ENCODE assay signal across 13 cellular contexts in the genomic region with DNA sequence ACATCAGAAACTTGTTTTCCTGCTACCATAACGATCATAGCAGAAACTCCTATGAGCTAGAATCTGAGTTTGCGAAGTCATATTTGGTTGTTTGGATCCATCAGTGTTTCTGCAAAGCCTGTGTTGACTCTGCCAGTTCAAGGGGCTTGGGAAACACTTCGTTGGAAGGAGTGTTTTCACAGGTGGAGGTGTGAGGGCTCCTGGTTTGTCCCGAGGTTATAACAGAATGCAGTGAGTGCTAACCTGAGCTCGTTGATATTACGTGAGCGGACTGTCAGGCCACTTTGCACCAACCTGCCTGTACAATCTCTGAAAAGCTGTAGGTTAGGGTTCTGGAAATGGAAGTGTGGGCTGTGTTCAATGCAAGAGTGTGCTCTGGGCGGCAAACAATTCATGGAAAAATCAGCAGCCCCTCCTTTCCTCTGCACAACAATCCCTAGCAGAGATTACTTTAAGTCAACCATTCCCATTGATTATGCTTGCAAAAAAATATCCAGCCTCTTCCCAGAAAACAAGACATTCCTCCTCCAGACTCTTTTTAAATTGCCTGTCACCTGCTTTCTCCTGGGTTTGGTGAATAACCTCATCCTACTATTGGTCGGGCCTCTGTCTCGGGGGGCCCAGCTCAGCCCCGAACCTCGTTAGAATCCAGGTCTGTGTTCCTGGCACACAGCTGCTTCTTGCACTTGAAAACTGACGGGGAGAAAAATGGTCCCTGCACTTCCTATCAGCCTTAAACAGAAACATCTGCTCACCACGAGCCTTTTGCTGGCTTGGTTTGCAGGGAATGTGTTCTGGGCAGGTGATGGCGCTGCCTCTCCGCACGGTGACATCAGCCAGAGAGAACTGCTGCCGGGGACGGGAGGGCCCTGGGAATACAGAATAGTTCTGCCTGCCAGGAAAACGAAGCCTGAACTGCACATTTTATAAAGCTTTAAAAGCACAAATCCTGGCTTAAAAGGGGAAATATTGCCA.
DNase-seq lines count a peak whose midpoint lies in the region; ATAC-seq and TF ChIP-seq lines count a peak whose summit lies in the region.
"Had no signal": no experiment of that assay in that cellular context is flagged by ENCODE, and none has a peak within 500 bp of the region (broad histone marks: within the 10 kb centered on the region; RNA-seq: fewer than 3 reads in every experiment).

No MANE protein-coding gene starts in this region.

- H3K27ac ChIP-seq in heart left ventricle (peak overlapping the region in 10 of 12 donors; percentile 2 to 70 (median 54)), esophagus squamous epithelium (no peak overlapping the region), uterus (no peak overlapping the region)

- peaks cover 46% of the 10 kb centered on the region for H3K27me3 Mint-ChIP-seq in type B pancreatic cell

- H3K36me3 Mint-ChIP-seq in type B pancreatic cell = no peaks in the 10 kb centered on the region
- H3K36me3 Mint-ChIP-seq: activated naive CD4-positive, alpha-beta T cell treated with anti-CD3 and anti-CD28 coated beads, Interleukin-2, amount 50 U/mL, for 24 hours; natural killer cell had no signal

- TF ChIP-seq POLR2A in heart left ventricle (IDR thresholded peaks at IDR 0.05) = no peak
- TF ChIP-seq POLR2A in esophagus squamous epithelium (IDR thresholded peaks at IDR 0.05) = no peak
- TF ChIP-seq POLR2A in uterus (IDR thresholded peaks at IDR 0.05) = no peak

- H3K9me3 ChIP-seq in heart left ventricle (no peaks in the 10 kb centered on the region), esophagus squamous epithelium (no peaks in the 10 kb centered on the region), uterus (no peaks in the 10 kb centered on the region)

- H3K4me3 Mint-ChIP-seq in type B pancreatic cell = peak overlapping the region; percentile 25
- H3K4me3 Mint-ChIP-seq: activated naive CD4-positive, alpha-beta T cell treated with anti-CD3 and anti-CD28 coated beads, Interleukin-2, amount 50 U/mL, for 24 hours; natural killer cell; stimulated activated naive CD8-positive, alpha-beta T cell treated with anti-CD3 and anti-CD28 coated beads, Interleukin-15, amount 100 ng/mL, for 72 hours had no signal

- peaks cover 36% of the 10 kb centered on the region for H3K4me1 Mint-ChIP-seq in type B pancreatic cell (ENCODE audit: unreplicated experiment)
- H3K4me1 Mint-ChIP-seq: activated naive CD4-positive, alpha-beta T cell treated with anti-CD3 and anti-CD28 coated beads, Interleukin-2, amount 50 U/mL, for 24 hours; natural killer cell; stimulated activated naive CD8-positive, alpha-beta T cell treated with anti-CD3 and anti-CD28 coated beads, Interleukin-15, amount 100 ng/mL, for 72 hours had no signal

- DNase-seq in NCI-H524 (lab: John Stamatoyannopoulos, UW) (peak; percentile 68 to 85), NCI-H524 treated with DMSO at 0.1 percent for 48 hours (lab: John Stamatoyannopoulos, UW) (no peak), NCI-H510A treated with DMSO at 0.1 percent for 48 hours (lab: John Stamatoyannopoulos, UW) (peak; percentile 74), heart left ventricle (peak in 4 of 5 donors; percentile 19 to 39 (median 38)), type B pancreatic cell (ENCODE audit: extremely low spot score, unreplicated experiment) (no peak), cerebellar cortex (ENCODE audit: low spot score) (no peak), esophagus squamous epithelium (lab: John Stamatoyannopoulos, UW) (no peak), uterus (no peak)
- DNase-seq: activated CD4-positive, alpha-beta T cell treated with anti-CD3 and anti-CD28 coated beads, Interleukin-2, amount 50 U/mL, for 48 hours; effector CD4-positive, alpha-beta T cell; natural killer cell; stimulated activated naive CD8-positive, alpha-beta T cell treated with anti-CD3 and anti-CD28 coated beads, Interleukin-15, amount 100 ng/mL, for 72 hours had no signal

- intact Hi-C loops in heart left ventricle (cut with DNase I) = loop anchor here in 5 of 10 donors (2.0 to 10.0 kb wide), 4 partner anchors 102 to 244 kb away; no protein-coding TSS in a partner anchor
- intact Hi-C loops in esophagus squamous epithelium (cut with DNase I) = no loop called here
- intact Hi-C loops in uterus (cut with DNase I; ENCODE audit: low total_unique reads) = no loop called here

- 27 to 32% (median 29%) methylated on average over 20 of the region's 20 CpGs for WGBS in heart left ventricle, 4 donors
- WGBS in esophagus squamous epithelium, 2 donors = 38 to 46% methylated on average over 13 to 18 of the region's 20 CpGs

- H3K4me1 ChIP-seq in heart left ventricle (peaks cover 0 to 19% (median 5%) of the 10 kb centered on the region in 12 donors), esophagus squamous epithelium (peaks cover 0 to 3% (median 0%) of the 10 kb centered on the region in 3 donors), uterus (no peaks in the 10 kb centered on the region)

- H3K9me3 Mint-ChIP-seq in type B pancreatic cell = peaks cover 4% of the 10 kb centered on the region

- H3K27me3 ChIP-seq in heart left ventricle (peaks cover 0 to 26% (median 0%) of the 10 kb centered on the region in 9 donors), esophagus squamous epithelium (peaks cover 0 to 56% (median 0%) of the 10 kb centered on the region in 4 donors), uterus (no peaks in the 10 kb centered on the region)

- H3K27ac Mint-ChIP-seq in type B pancreatic cell = no peak overlapping the region
- H3K27ac Mint-ChIP-seq: activated naive CD4-positive, alpha-beta T cell treated with anti-CD3 and anti-CD28 coated beads, Interleukin-2, amount 50 U/mL, for 24 hours; natural killer cell; stimulated activated naive CD8-positive, alpha-beta T cell treated with anti-CD3 and anti-CD28 coated beads, Interleukin-15, amount 100 ng/mL, for 72 hours had no signal

- H3K36me3 ChIP-seq in heart left ventricle (no peaks in the 10 kb centered on the region), esophagus squamous epithelium (no peaks in the 10 kb centered on the region), uterus (no peaks in the 10 kb centered on the region)

- TF ChIP-seq CTCF in heart left ventricle (IDR thresholded peaks at IDR 0.05) = peak in 2 of 12 donors; percentile 8 to 20
- peak; percentile 24 for TF ChIP-seq CTCF in type B pancreatic cell (conservative IDR thresholded peaks at IDR 0.05)
- no peak for TF ChIP-seq CTCF in esophagus squamous epithelium (IDR thresholded peaks at IDR 0.05)
- no peak for TF ChIP-seq CTCF in uterus (IDR thresholded peaks at IDR 0.05)

- peak in 3 of 4 donors; percentile 36 to 69 (median 67) for ATAC-seq in heart left ventricle
- ATAC-seq: natural killer cell; stimulated activated naive CD8-positive, alpha-beta T cell treated with anti-CD3 and anti-CD28 coated beads, Interleukin-15, amount 100 ng/mL, for 72 hours had no signal

- H3K4me3 ChIP-seq in heart left ventricle (peak overlapping the region in 3 of 12 donors; percentile 7 to 18 (median 7)), esophagus squamous epithelium (no peak overlapping the region), uterus (no peak overlapping the region)

Comparison
In these comparisons a context has a peak if more than half of its experiments do, and no peak if none do; other contexts are left out.
1. DNase-seq: peak in NCI-H524 (2 of 2), NCI-H510A treated with DMSO at 0.1 percent for 48 hours (single experiment) and heart left ventricle (4 of 5); none in NCI-H524 treated with DMSO at 0.1 percent for 48 hours (single experiment), type B pancreatic cell (single experiment), cerebellar cortex (single experiment), esophagus squamous epithelium (single experiment) and uterus (0 of 2).
2. H3K27ac ChIP-seq: peak in heart left ventricle (10 of 12); none in esophagus squamous epithelium (0 of 4) and uterus (0 of 2).